14 cellular contexts compared by ENCODE assay signal in the genomic region with DNA sequence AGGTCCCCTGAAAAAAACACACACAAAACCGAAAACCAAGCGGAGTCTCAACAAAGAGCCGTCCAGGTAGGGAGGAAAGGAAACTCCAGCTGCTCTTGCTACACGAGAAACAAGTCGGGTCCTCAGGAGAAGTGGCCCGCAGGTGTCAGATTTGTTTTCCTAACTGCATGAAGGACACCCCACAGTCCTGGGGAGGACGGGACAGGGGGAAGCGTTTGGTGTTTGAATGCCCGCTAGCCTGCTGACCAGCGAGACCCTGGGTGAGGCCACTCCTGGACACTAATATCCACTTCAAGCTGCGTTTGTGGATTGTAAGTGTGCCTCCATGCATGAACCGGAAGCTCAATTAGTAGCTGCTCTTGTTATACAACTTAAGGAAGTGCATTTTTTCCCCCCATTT.
"Had no signal": no experiment of that assay in that cellular context is flagged by ENCODE, and none has a peak within 500 bp of the region (broad histone marks: within the 10 kb centered on the region; RNA-seq: fewer than 3 reads in every experiment).

No MANE protein-coding gene starts in this region.

- ATAC-seq: activated CD8-positive, alpha-beta T cell treated with anti-CD3 and anti-CD28 coated beads, Interleukin-2, amount 10 ng/mL, durations not matched to agents 7 days and 5 days; activated naive CD4-positive, alpha-beta T cell treated with anti-CD3 and anti-CD28 coated beads, Interleukin-2, amount 50 U/mL, for 72 hours; natural killer cell; right lobe of liver; stimulated activated naive CD8-positive, alpha-beta T cell treated with anti-CD3 and anti-CD28 coated beads, Interleukin-15, Interleukin-2, amounts not matched to agents 100 U/mL and 50 U/mL, for 24 hours had no signal

- H3K4me1 Mint-ChIP-seq: natural killer cell had no signal

- H3K36me3 Mint-ChIP-seq: activated naive CD4-positive, alpha-beta T cell treated with anti-CD3 and anti-CD28 coated beads, Interleukin-2, amount 50 U/mL, for 72 hours; immature natural killer cell; natural killer cell had no signal

- DNase-seq: activated CD4-positive, alpha-beta T cell treated with anti-CD3 and anti-CD28 coated beads for 48 hours; activated CD8-positive, alpha-beta memory T cell treated with anti-CD3 and anti-CD28 coated beads, Interleukin-2, amount 50 U/mL, for 4 hours; activated CD8-positive, alpha-beta T cell treated with anti-CD3 and anti-CD28 coated beads, Interleukin-2, amount 10 ng/mL, durations not matched to agents 7 days and 5 days; activated effector memory CD4-positive, alpha-beta T cell treated with anti-CD3 and anti-CD28 coated beads, Interleukin-2, amount 50 U/mL, for 16 hours; activated T-cell treated with anti-CD3 and anti-CD28 coated beads, Interleukin-2, amount 50 U/mL, for 48 hours; immature natural killer cell; mesendoderm; natural killer cell; occipital lobe; right lobe of liver; stimulated activated naive CD8-positive, alpha-beta T cell treated with anti-CD3 and anti-CD28 coated beads, Interleukin-15, Interleukin-2, amounts not matched to agents 100 U/mL and 50 U/mL, for 24 hours; T-helper 2 cell; upper lobe of left lung had no signal

- H3K4me3 Mint-ChIP-seq: activated CD8-positive, alpha-beta T cell treated with anti-CD3 and anti-CD28 coated beads, Interleukin-2, amount 10 ng/mL, durations not matched to agents 7 days and 5 days; immature natural killer cell; natural killer cell had no signal

- H3K9me3 Mint-ChIP-seq: natural killer cell had no signal

- H3K27ac Mint-ChIP-seq: activated CD8-positive, alpha-beta T cell treated with anti-CD3 and anti-CD28 coated beads, Interleukin-2, amount 10 ng/mL, durations not matched to agents 7 days and 5 days; activated naive CD4-positive, alpha-beta T cell treated with anti-CD3 and anti-CD28 coated beads, Interleukin-2, amount 50 U/mL, for 72 hours; immature natural killer cell; natural killer cell had no signal
